Comparison of ENCODE assay signal across 27 cellular contexts in genomic region chr1:239467688-239468087, GRCh38.
"Had no signal": no experiment of that assay in that cellular context is flagged by ENCODE, and none has a peak within 500 bp of the region (broad histone marks: within the 10 kb centered on the region; RNA-seq: fewer than 3 reads in every experiment).

No MANE protein-coding gene starts in this region.

- FAIRE-seq: colon, endometrium, endothelial cell of umbilical vein, frontal cortex had no signal

- H3K4me3 ChIP-seq: colonic mucosa, coronary artery, dorsolateral prefrontal cortex, esophagus muscularis mucosa, esophagus squamous epithelium, gastrocnemius medialis, gastroesophageal sphincter, heart left ventricle had no signal

- H3K27ac ChIP-seq: colonic mucosa, coronary artery, dorsolateral prefrontal cortex, epithelial cell of prostate, esophagus muscularis mucosa, esophagus squamous epithelium, foreskin keratinocyte, gastrocnemius medialis, gastroesophageal sphincter, heart left ventricle had no signal

- H3K9me3 ChIP-seq: colonic mucosa, esophagus muscularis mucosa, esophagus squamous epithelium, gastrocnemius medialis, gastroesophageal sphincter, heart left ventricle had no signal

- ATAC-seq: effector memory CD8-positive, alpha-beta T cell; esophagus mucosa; foreskin keratinocyte; gastrocnemius medialis; gastroesophageal sphincter; heart left ventricle had no signal

- H3K27me3 ChIP-seq: colonic mucosa, dorsolateral prefrontal cortex, esophagus muscularis mucosa, esophagus squamous epithelium, foreskin keratinocyte, gastrocnemius medialis, gastroesophageal sphincter, heart left ventricle had no signal

- H3K4me1 ChIP-seq: colonic mucosa, esophagus squamous epithelium, foreskin keratinocyte, gastrocnemius medialis, heart left ventricle had no signal

- H3K36me3 ChIP-seq: colonic mucosa, esophagus muscularis mucosa, esophagus squamous epithelium, gastrocnemius medialis, gastroesophageal sphincter, heart left ventricle had no signal

- DNase-seq: colonic mucosa; cortex of kidney; dermis blood vessel endothelial cell; dorsolateral prefrontal cortex; effector CD4-positive, alpha-beta T cell; effector CD8-positive, alpha-beta T cell; effector memory CD4-positive, alpha-beta T cell; effector memory CD8-positive, alpha-beta T cell; endodermal cell; erythroblast; esophagus squamous epithelium; foreskin fibroblast; foreskin keratinocyte; foreskin melanocyte; gastrocnemius medialis; glutamatergic neuron; head of caudate nucleus; heart left ventricle had no signal
